Comparison of ENCODE assay signal across 33 cellular contexts in genomic region chr4:161189286-161190134, GRCh38.
DNase-seq lines count a peak whose midpoint lies in the region; ATAC-seq and TF ChIP-seq lines count a peak whose summit lies in the region.
"Had no signal": no experiment of that assay in that cellular context is flagged by ENCODE, and none has a peak within 500 bp of the region (broad histone marks: within the 10 kb centered on the region; RNA-seq: fewer than 3 reads in every experiment).

No MANE protein-coding gene starts in this region.

- H3K79me2 ChIP-seq in smooth muscle cell (ENCODE audit: low read depth), result no peaks in the 10 kb centered on the region

- no peaks in the 10 kb centered on the region for H3K4me1 ChIP-seq in smooth muscle cell (ENCODE audit: low read depth)
- H3K4me1 ChIP-seq: Caco-2, heart right ventricle, SJSA1, spleen, testis had no signal

- TF ChIP-seq CTCF in smooth muscle cell (IDR thresholded peaks at IDR 0.05; ENCODE audit: borderline replicate concordance, insufficient read depth, poor library complexity, severe bottlenecking), result no peak

- no peaks in the 10 kb centered on the region for H3F3A ChIP-seq in smooth muscle cell (ENCODE audit: low read depth)

- 63% methylated on average over 4 of the region's 4 CpGs for WGBS in smooth muscle cell (ENCODE audit: low lambda C conversion rate)

- H3K36me3 ChIP-seq in smooth muscle cell (ENCODE audit: low read depth), result no peaks in the 10 kb centered on the region
- H3K36me3 ChIP-seq: heart right ventricle, ovary, SJSA1, spleen had no signal

- H3K4me3 ChIP-seq in smooth muscle cell, result no peak overlapping the region
- H3K4me3 ChIP-seq: heart right ventricle, lung, mucosa of descending colon, ovary, SJSA1, spleen, testis had no signal

- peak; percentile 19 for DNase-seq in DMS 273 (lab: John Stamatoyannopoulos, UW; ENCODE audit: unreplicated experiment)
- DNase-seq in DMS 273 treated with DMSO at 0.1 percent for 48 hours (lab: John Stamatoyannopoulos, UW), result no peak
- DNase-seq in cerebellar cortex (ENCODE audit: low spot score), result peak; percentile 77
- no peak for DNase-seq in left lobe of liver (ENCODE audit: low spot score)
- no peak for DNase-seq in smooth muscle cell (lab: John Stamatoyannopoulos, UW; ENCODE audit: unreplicated experiment)
- DNase-seq in CD1c-positive myeloid dendritic cell (ENCODE audit: extremely low spot score), result no peak
- no peak for DNase-seq in occipital lobe (lab: John Stamatoyannopoulos, UW)
- DNase-seq: activated CD4-positive, alpha-beta T cell treated with anti-CD3 and anti-CD28 coated beads for 4 hours; activated CD8-positive, alpha-beta memory T cell treated with anti-CD3 and anti-CD28 coated beads for 24 hours; activated naive CD4-positive, alpha-beta T cell treated with anti-CD3 and anti-CD28 coated beads, Interleukin-2, amount 50 U/mL, for 16 hours; activated T-cell treated with anti-CD3 and anti-CD28 coated beads for 4 hours; amniotic stem cell; Caco-2; foreskin melanocyte; HCEC 1CT; heart right ventricle; mucosa of descending colon; NCI-H1092 treated with DMSO at 0.1 percent for 48 hours; NCI-H1694 treated with DMSO at 0.1 percent for 48 hours; NCI-H446 treated with DMSO at 0.1 percent for 48 hours; ovary; spleen; stimulated activated CD4-positive, alpha-beta T cell treated with anti-CD3 and anti-CD28 coated beads, Interleukin-2, amount 100 ng/mL, for 24 hours; stimulated activated CD8-positive, alpha-beta memory T cell treated with anti-CD3 and anti-CD28 coated beads, Interleukin-4, amount 100 ng/mL, for 48 hours; T1000; testis had no signal

- H3K9me3 ChIP-seq in smooth muscle cell (replicated peaks; ENCODE audit: low read depth), result no peaks in the 10 kb centered on the region
- H3K9me3 ChIP-seq: Caco-2, mucosa of descending colon, ovary, spleen, testis had no signal

- H3K27ac ChIP-seq in smooth muscle cell (ENCODE audit: low read depth), result no peak overlapping the region
- H3K27ac ChIP-seq: 22Rv1, C4-2B, heart right ventricle, ovary, SJSA1, spleen, testis, VCaP had no signal

- no peaks in the 10 kb centered on the region for H3K27me3 ChIP-seq in smooth muscle cell (ENCODE audit: low read depth)
- H3K27me3 ChIP-seq: heart right ventricle, ovary, SJSA1, spleen, testis had no signal

- H2AFZ ChIP-seq in smooth muscle cell (ENCODE audit: low read depth), result peak overlapping the region; percentile 13

- no peak overlapping the region for H3K9ac ChIP-seq in smooth muscle cell (ENCODE audit: low read depth)

- H3K4me2 ChIP-seq in smooth muscle cell, result no peak overlapping the region

- no peaks in the 10 kb centered on the region for H4K20me1 ChIP-seq in smooth muscle cell (ENCODE audit: low read depth)

- ATAC-seq in left lobe of liver (peak; percentile 26), GM21447 (IDR thresholded peaks at IDR 0.05; ENCODE audit: unreplicated experiment) (no peak)
- ATAC-seq: esophagus mucosa, heart right ventricle, mucosa of descending colon had no signal

Comparison
In these comparisons a context has a peak if more than half of its experiments do, and no peak if none do; other contexts are left out.
1. DNase-seq: peak in DMS 273 (single experiment) and cerebellar cortex (single experiment); none in DMS 273 treated with DMSO at 0.1 percent for 48 hours (single experiment), left lobe of liver (single experiment), smooth muscle cell (single experiment), CD1c-positive myeloid dendritic cell (single experiment) and occipital lobe (single experiment).